25 cellular contexts compared by ENCODE assay signal in genomic region chr14:69199786-69200185, GRCh38. TPM values are rescaled to one million over a fixed set of nuclear protein-coding genes. Genes with fewer than 3 reads are reported as not detected.
DNase-seq lines count a peak whose midpoint lies in the region; ATAC-seq, FAIRE-seq and TF ChIP-seq lines count a peak whose summit lies in the region.
"Had no signal": no experiment of that assay in that cellular context is flagged by ENCODE, and none has a peak within 500 bp of the region (broad histone marks: within the 10 kb centered on the region; RNA-seq: fewer than 3 reads in every experiment).

No MANE protein-coding gene starts in this region.

- no TSS peak for BruUV-seq in GM12878 (replicated peaks; lab: Mats Ljungman, UMichigan)

- ATAC-seq in GM12878: no peak
- ATAC-seq in mucosa of descending colon: peak; percentile 94
- ATAC-seq in GM18868 (IDR thresholded peaks at IDR 0.05; ENCODE audit: unreplicated experiment): no peak
- no peak for ATAC-seq in HG03159 (IDR thresholded peaks at IDR 0.05; ENCODE audit: unreplicated experiment)
- no peak for ATAC-seq in GM18858 (IDR thresholded peaks at IDR 0.05; ENCODE audit: unreplicated experiment)

- H4K20me1 ChIP-seq in GM12878 (ENCODE audit: control insufficient read depth, insufficient read depth): no peaks in the 10 kb centered on the region
- H4K20me1 ChIP-seq: BLaER1 had no signal

- TF ChIP-seq POLR2A in GM12878 (IDR thresholded peaks at IDR 0.05; ENCODE audit: low read depth, low read length): no peak

- H3K9me3 ChIP-seq in GM12878 (replicated peaks; ENCODE audit: control insufficient read depth, insufficient read depth, low read length): no peaks in the 10 kb centered on the region
- no peaks in the 10 kb centered on the region for H3K9me3 ChIP-seq in mucosa of descending colon
- H3K9me3 ChIP-seq: BE2C, BLaER1 had no signal

- no peak overlapping the region for H2AFZ ChIP-seq in GM12878 (ENCODE audit: control insufficient read depth, low read depth, low read length)

- POLR2A ChIA-PET in GM12878 (lab: Charles Lee): no interaction called here

- no peak overlapping the region for H3K4me3 ChIP-seq in GM12878
- no peak overlapping the region for H3K4me3 ChIP-seq in mucosa of descending colon
- H3K4me3 ChIP-seq: BLaER1 had no signal

- H3K9ac ChIP-seq in GM12878 (ENCODE audit: control insufficient read depth, insufficient read depth, low read length): no peak overlapping the region
- H3K9ac ChIP-seq: BLaER1 had no signal

- TF ChIP-seq EP300 in GM12878 (IDR thresholded peaks at IDR 0.05; ENCODE audit: borderline replicate concordance in 1 of 2, control insufficient read depth in 1 of 2, low read depth in 2 of 2, low read length in 2 of 2): no peak

- TF ChIP-seq RAD21 in GM12878 (IDR thresholded peaks at IDR 0.05; ENCODE audit: insufficient read depth, low read depth, low read length): no peak

- CTCF ChIA-PET in GM12878 (lab: Yijun Ruan, JAX): interaction anchor here (2.2 kb wide), 1 partner anchor 43 kb away, joined by 7 read pairs; no protein-coding TSS in a partner anchor

- no peaks in the 10 kb centered on the region for H3K79me2 ChIP-seq in GM12878 (ENCODE audit: control insufficient read depth, insufficient read depth, low read length)

- intact Hi-C loops in GM12878 (cut with micrococcal nuclease; ENCODE audit: unreplicated experiment): no loop called here
- intact Hi-C loops in mucosa of descending colon (cut with DNase I, micrococcal nuclease): no loop called here

- H3K27ac ChIP-seq in GM12878 (ENCODE audit: control insufficient read depth, insufficient read depth): no peak overlapping the region
- H3K27ac ChIP-seq: BLaER1 had no signal

- DNase-seq in HTR-8/SVneo (ENCODE audit: insufficient read length, low spot score) (no peak), GM12878 (ENCODE audit: low read depth, low spot score) (no peak), mucosa of descending colon (no peak), NCI-H2227 (lab: John Stamatoyannopoulos, UW; ENCODE audit: unreplicated experiment) (no peak)
- DNase-seq: 8988T; ACHN; BE2C; C1 segment of cervical spinal cord; CD4-positive, alpha-beta memory T cell; CD4-positive, CD25-positive, alpha-beta regulatory T cell; CD8-positive, alpha-beta memory T cell; COR-L47; DMS 273 treated with DMSO at 0.1 percent for 48 hours; DMS153; DMS53; DMS79; DND-41; EL; GDM1 had no signal

- SMC1A ChIA-PET in GM12878 (lab: Charles Lee; ENCODE audit: uncharacterized antibody, unreplicated experiment): no interaction called here

- RAD21 ChIA-PET in GM12878 (lab: Charles Lee; ENCODE audit: unreplicated experiment): interaction anchor here (1.5 kb wide), 1 partner anchor 10 kb away, joined by 5 read pairs; no protein-coding TSS in a partner anchor

- no peak overlapping the region for H3K4me2 ChIP-seq in GM12878 (ENCODE audit: control insufficient read depth, insufficient read depth)
- H3K4me2 ChIP-seq: BLaER1 had no signal

- in situ Hi-C loops in GM12878 (cut with MboI): no loop called here

- 94% methylated on average over 10 of the region's 10 CpGs for WGBS in GM12878 (ENCODE audit: insufficient coverage, insufficient replicate concordance, low lambda C conversion rate, missing lambda C conversion rate)

- TF ChIP-seq CTCF in GM12878 (IDR thresholded peaks at IDR 0.05 in 2 of 3, conservative IDR thresholded peaks at IDR 0.05 in 1 of 3; ENCODE audit: control insufficient read depth in 2 of 3, extremely low read depth in 1 of 3, insufficient read depth in 1 of 3, low read depth in 3 of 3, low read length in 3 of 3): no peak
- TF ChIP-seq CTCF in mucosa of descending colon (IDR thresholded peaks at IDR 0.05): no peak

- FAIRE-seq in HTR-8/SVneo (lab: Jason Lieb, UNC) (peak; percentile 94), GM12878 (lab: Jason Lieb, UNC) (peak; percentile 41)
- FAIRE-seq: GM12891, GM19239 had no signal

- H3K27me3 ChIP-seq in GM12878 (replicated peaks in 1 of 2; ENCODE audit: control insufficient read depth in 2 of 2, insufficient read depth in 2 of 2, low read length in 1 of 2): no peaks in the 10 kb centered on the region
- H3K27me3 ChIP-seq: BE2C, BLaER1 had no signal

- H3K36me3 ChIP-seq in GM12878 (ENCODE audit: control insufficient read depth in 2 of 2, insufficient read depth in 2 of 2, low read length in 1 of 2) (no peaks in the 10 kb centered on the region), mucosa of descending colon (ENCODE audit: low read depth) (no peaks in the 10 kb centered on the region)
- H3K36me3 ChIP-seq: BE2C, BLaER1 had no signal

- no peaks in the 10 kb centered on the region for H3K4me1 ChIP-seq in GM12878 (ENCODE audit: control insufficient read depth, insufficient read depth, low read length)
- H3K4me1 ChIP-seq in mucosa of descending colon (ENCODE audit: low read depth): peaks cover 22% of the 10 kb centered on the region
- H3K4me1 ChIP-seq: BE2C, BLaER1 had no signal

TF ChIP-seq in GM12878, 131 proteins besides CTCF, POLR2A, EP300 and RAD21:
- TF ChIP-seq HCFC1 (IDR thresholded peaks at IDR 0.05; ENCODE audit: low read length) (no peak), SMARCA5 (IDR thresholded peaks at IDR 0.05) (no peak), RAD51 (IDR thresholded peaks at IDR 0.05) (no peak), SIN3A (IDR thresholded peaks at IDR 0.05; ENCODE audit: low read depth, low read length) (no peak), ZNF622 (IDR thresholded peaks at IDR 0.05) (no peak), FOXM1 (IDR thresholded peaks at IDR 0.05; ENCODE audit: low read depth, low read length) (no peak), EGR1 (IDR thresholded peaks at IDR 0.05; ENCODE audit: borderline replicate concordance in 1 of 2, low read depth in 2 of 2, low read length in 2 of 2) (no peak), SPI1 (IDR thresholded peaks at IDR 0.05; ENCODE audit: borderline replicate concordance, insufficient read depth, low read depth, low read length) (no peak), ASH2L (IDR thresholded peaks at IDR 0.05; ENCODE audit: borderline replicate concordance, low read depth) (no peak), PBX3 (IDR thresholded peaks at IDR 0.05; ENCODE audit: insufficient replicate concordance, low read depth, low read length) (no peak)
TF ChIP-seq in GM12878: peak in this region for 0.

RNA-seq across cellular contexts. Expression of gene EXD2, which starts 8.5 kb away (rescaled TPM):
- total RNA-seq in GM12878 (2013; cell fraction: nucleolus; rRNA removed): 11.9 and 20.6 TPM in 2 replicates
- total RNA-seq in GM12878 (2014; rRNA removed): 3.9 and 6.2 TPM in 2 replicates
- 3.6 and 3.7 TPM in 2 replicates for total RNA-seq in GM12878 (2014; rRNA removed; fragmentation: Illumina TruSeq; extraction: Trizol)
- total RNA-seq in GM12878 (2021): 5.8 and 6.2 TPM in 2 replicates
- 3.7 TPM for polyA plus RNA-seq in GM12878 (2011; ENCODE audit: low read depth)
- polyA plus RNA-seq in GM12878 (2011; rRNA removed): 12.4 and 13.3 TPM in 2 replicates
- polyA plus RNA-seq in GM12878 (2011; cell fraction: cytosol; rRNA removed): 7.2 TPM in 2 replicates
- polyA plus RNA-seq in GM12878 (2011; cell fraction: nucleus; rRNA removed): 11.5 and 18.5 TPM in 2 replicates
- polyA plus RNA-seq in GM12878 (2012): 4.4 and 5.0 TPM in 2 replicates
- 4.7 and 5.9 TPM in 2 replicates for polyA plus RNA-seq in GM12878 (2014; fragmentation: Illumina TruSeq; extraction: Trizol)
- 1 to 10 TPM; 1.0 to 1.3 TPM for polyA plus RNA-seq in GM12878 (2014; fragmentation: Nextera tagmentation; extraction: Ambion mirVana)
- 4.0 and 4.5 TPM in 2 replicates for polyA plus RNA-seq in GM12878 (2014; rRNA removed)
- 1 to 10 TPM; 6.1 to 6.7 TPM for polyA plus RNA-seq in GM12878 (2016; fragmentation: Nextera tagmentation; extraction: Ambion mirVana)
- polyA minus RNA-seq in GM12878 (2011; rRNA and poly(A)+ RNA removed): 9.7 and 11.3 TPM in 2 replicates
- 3.4 and 3.6 TPM in 2 replicates for polyA minus RNA-seq in GM12878 (2011; cell fraction: cytosol; rRNA and poly(A)+ RNA removed)
- polyA minus RNA-seq in GM12878 (2011; cell fraction: nucleus; rRNA and poly(A)+ RNA removed): 3.9 and 5.0 TPM in 2 replicates
- total RNA-seq in mucosa of descending colon: 10 to 100 TPM; 20.9 to 28.6 (median 27.2) TPM

RNA-seq across cellular contexts. Expression of gene DCAF5, which starts 46.9 kb away (rescaled TPM):
- 55.6 and 59.7 TPM in 2 replicates for total RNA-seq in GM12878 (2013; cell fraction: nucleolus; rRNA removed)
- 9.8 and 13.2 TPM in 2 replicates for total RNA-seq in GM12878 (2014; rRNA removed)
- total RNA-seq in GM12878 (2014; rRNA removed; fragmentation: Illumina TruSeq; extraction: Trizol): 15.9 and 17.4 TPM in 2 replicates
- 30.1 and 31.1 TPM in 2 replicates for total RNA-seq in GM12878 (2021)
- polyA plus RNA-seq in GM12878 (2011; ENCODE audit: low read depth): 12.0 TPM
- polyA plus RNA-seq in GM12878 (2011; rRNA removed): 32.0 and 38.1 TPM in 2 replicates
- polyA plus RNA-seq in GM12878 (2011; cell fraction: cytosol; rRNA removed): 46.0 and 50.7 TPM in 2 replicates
- 81.3 and 94.9 TPM in 2 replicates for polyA plus RNA-seq in GM12878 (2011; cell fraction: nucleus; rRNA removed)
- polyA plus RNA-seq in GM12878 (2012): 19.2 and 21.1 TPM in 2 replicates
- 26.8 and 29.4 TPM in 2 replicates for polyA plus RNA-seq in GM12878 (2014; fragmentation: Illumina TruSeq; extraction: Trizol)
- 1 to 10 TPM; 6.8 to 7.1 TPM for polyA plus RNA-seq in GM12878 (2014; fragmentation: Nextera tagmentation; extraction: Ambion mirVana)
- polyA plus RNA-seq in GM12878 (2014; rRNA removed): 24.0 and 24.8 TPM in 2 replicates
- 10 to 100 TPM; 18.6 to 19.5 TPM for polyA plus RNA-seq in GM12878 (2016; fragmentation: Nextera tagmentation; extraction: Ambion mirVana)
- polyA minus RNA-seq in GM12878 (2011; rRNA and poly(A)+ RNA removed): 31.4 and 42.5 TPM in 2 replicates
- polyA minus RNA-seq in GM12878 (2011; cell fraction: cytosol; rRNA and poly(A)+ RNA removed): 7.9 and 12.3 TPM in 2 replicates
- polyA minus RNA-seq in GM12878 (2011; cell fraction: nucleus; rRNA and poly(A)+ RNA removed): 29.7 and 55.8 TPM in 2 replicates
- total RNA-seq in mucosa of descending colon: 10 to 100 TPM; 36.4 to 71.4 (median 46.9) TPM
